Comparison of ENCODE assay signal across 8 cellular contexts in genomic region chr1:210446479-210446878, GRCh38.
DNase-seq lines count a peak whose midpoint lies in the region; ATAC-seq and TF ChIP-seq lines count a peak whose summit lies in the region.

No MANE protein-coding gene starts in this region.

- H3K4me1 Mint-ChIP-seq in Calu3 (ENCODE audit: low read depth, unreplicated experiment), result peaks cover 10% of the 10 kb centered on the region
- peaks cover 2% of the 10 kb centered on the region for H3K4me1 Mint-ChIP-seq in glutamatergic neuron (ENCODE audit: low read depth, unreplicated experiment)

- H3K36me3 Mint-ChIP-seq in Calu3 (ENCODE audit: insufficient read depth, unreplicated experiment), result no peaks in the 10 kb centered on the region
- no peaks in the 10 kb centered on the region for H3K36me3 Mint-ChIP-seq in glutamatergic neuron (ENCODE audit: unreplicated experiment)

- no peak overlapping the region for H3K4me3 Mint-ChIP-seq in Calu3 (ENCODE audit: low read depth, unreplicated experiment)
- H3K4me3 Mint-ChIP-seq in glutamatergic neuron (ENCODE audit: unreplicated experiment), result no peak overlapping the region

- H3K9me3 Mint-ChIP-seq in Calu3 (ENCODE audit: low read depth, unreplicated experiment) (no peaks in the 10 kb centered on the region), glutamatergic neuron (ENCODE audit: unreplicated experiment) (peaks cover 4% of the 10 kb centered on the region)

- no peak for TF ChIP-seq CTCF in Calu3 (IDR thresholded peaks at IDR 0.05; ENCODE audit: unreplicated experiment)
- no peak for TF ChIP-seq CTCF in glutamatergic neuron (IDR thresholded peaks at IDR 0.05; ENCODE audit: partially characterized antibody, unreplicated experiment)

- ATAC-seq in HG03280 (IDR thresholded peaks at IDR 0.05; ENCODE audit: unreplicated experiment) (peak; percentile 91), HG03175 (IDR thresholded peaks at IDR 0.05; ENCODE audit: unreplicated experiment) (no peak)

- H3K27ac Mint-ChIP-seq in Calu3 (ENCODE audit: unreplicated experiment) (no peak overlapping the region), glutamatergic neuron (ENCODE audit: unreplicated experiment) (no peak overlapping the region)

- peak; percentile 21 for DNase-seq in Calu3
- peak; percentile 47 for DNase-seq in activated CD4-positive, CD25-positive, alpha-beta regulatory T cell treated with anti-CD3 and anti-CD28 coated beads, Interleukin-2, amount 50 U/mL, for 16 hours (ENCODE audit: low read depth, low spot score)
- DNase-seq in ecto neural progenitor cell (ENCODE audit: low spot score), result peak; percentile 52
- DNase-seq in stimulated activated CD8-positive, alpha-beta memory T cell treated with anti-CD3 and anti-CD28 coated beads, Interleukin-15, amount 100 ng/mL, for 1 hour (ENCODE audit: low read depth), result peak; percentile 53
- no peak for DNase-seq in NCI-H2196 treated with DMSO at 0.1 percent for 48 hours (lab: John Stamatoyannopoulos, UW; ENCODE audit: unreplicated experiment)
- no peak for DNase-seq in glutamatergic neuron

- intact Hi-C loops in Calu3 (cut with micrococcal nuclease; ENCODE audit: unreplicated experiment), result loop anchor here (5.0 to 10.0 kb wide), 2 partner anchors 501 to 808 kb away; partner anchors contain the start of gene RCOR3

- CTCF ChIA-PET in Calu3 (lab: Charles Lee), result interaction anchor here (1.7 to 3.6 kb wide), 2 partner anchors 85 to 688 kb away, joined by 4 to 43 read pairs; partner anchors contain the start of gene KCNH1

- BruUV-seq in Calu3 (replicated peaks; lab: Mats Ljungman, UMichigan), result no TSS peak

- peaks cover 22% of the 10 kb centered on the region for H3K27me3 Mint-ChIP-seq in Calu3 (ENCODE audit: unreplicated experiment)
- H3K27me3 Mint-ChIP-seq in glutamatergic neuron (ENCODE audit: unreplicated experiment), result peaks cover 3% of the 10 kb centered on the region

Comparison
In these comparisons a context has a peak if more than half of its experiments do, and no peak if none do; other contexts are left out.
1. DNase-seq: peak in Calu3 (single experiment), activated CD4-positive, CD25-positive, alpha-beta regulatory T cell treated with anti-CD3 and anti-CD28 coated beads, Interleukin-2, amount 50 U/mL, for 16 hours (single experiment), ecto neural progenitor cell (single experiment) and stimulated activated CD8-positive, alpha-beta memory T cell treated with anti-CD3 and anti-CD28 coated beads, Interleukin-15, amount 100 ng/mL, for 1 hour (single experiment); none in NCI-H2196 treated with DMSO at 0.1 percent for 48 hours (single experiment) and glutamatergic neuron (single experiment).